2 cellular contexts compared by ENCODE assay signal in genomic region chr1:51673279-51673678, GRCh38.
TF ChIP-seq lines count a peak whose summit lies in the region.

No MANE protein-coding gene starts in this region.

TF ChIP-seq in IMR-90, 13 proteins besides CTCF, POLR2A, EP300 and RAD21:
- TF ChIP-seq CEBPB (IDR thresholded peaks at IDR 0.05; ENCODE audit: low read depth, low read length): peak; percentile 60
- TF ChIP-seq MXI1 (IDR thresholded peaks at IDR 0.05; ENCODE audit: borderline replicate concordance, low read depth, low read length): no peak
- TF ChIP-seq USF2 (IDR thresholded peaks at IDR 0.05; ENCODE audit: low read depth, low read length): no peak

TF ChIP-seq in GM12878, 131 proteins besides CTCF, POLR2A, EP300 and RAD21:
- TF ChIP-seq MAX (IDR thresholded peaks at IDR 0.05; ENCODE audit: low read depth, low read length) (no peak), PML (IDR thresholded peaks at IDR 0.05; ENCODE audit: low read length) (no peak)
